ENCODE assay signal across 32 cellular contexts in the genomic region with DNA sequence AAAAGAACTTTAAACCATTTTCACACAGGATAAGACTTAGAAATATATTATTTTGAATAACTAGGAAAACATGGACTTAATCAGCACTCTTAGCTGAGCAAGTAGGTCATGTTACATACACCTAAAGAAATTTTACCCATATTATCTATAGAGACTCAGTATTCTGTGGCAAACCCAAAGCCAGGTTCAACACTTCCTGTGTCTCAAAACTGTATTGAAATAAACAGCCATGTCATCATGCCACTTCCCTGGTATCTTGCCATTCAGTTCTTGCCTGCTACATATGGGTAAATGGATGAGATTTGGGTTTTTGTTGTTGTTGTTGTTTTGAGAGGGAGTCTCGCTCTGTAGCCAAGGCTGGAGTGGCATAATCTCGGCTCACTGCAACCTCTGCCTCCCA.
"Had no signal": no experiment of that assay in that cellular context is flagged by ENCODE, and none has a peak within 500 bp of the region (broad histone marks: within the 10 kb centered on the region; RNA-seq: fewer than 3 reads in every experiment).

No MANE protein-coding gene starts in this region.

- H3K27me3 ChIP-seq: adrenal gland, body of pancreas, gastroesophageal sphincter, ovary, stomach, thyroid gland, upper lobe of left lung, vagina had no signal

- H3K9me3 ChIP-seq: adrenal gland, body of pancreas, gastroesophageal sphincter, ovary, thyroid gland, vagina had no signal

- DNase-seq: activated CD4-positive, alpha-beta T cell treated with anti-CD3 and anti-CD28 coated beads for 1 hour; activated CD4-positive, alpha-beta T cell treated with anti-CD3 and anti-CD28 coated beads, Interleukin-2, amount 50 U/mL, for 48 hours; activated CD8-positive, alpha-beta memory T cell treated with anti-CD3 and anti-CD28 coated beads for 24 hours; activated CD8-positive, alpha-beta memory T cell treated with anti-CD3 and anti-CD28 coated beads, Interleukin-2, amount 50 U/mL, for 4 hours; activated naive CD4-positive, alpha-beta T cell; activated naive CD8-positive, alpha-beta T cell treated with anti-CD3 and anti-CD28 coated beads for 36 hours; activated T-cell treated with anti-CD3 and anti-CD28 coated beads, Interleukin-2, amount 50 U/mL, for 24 hours; adrenal gland; aorta; body of pancreas; effector memory CD4-positive, alpha-beta T cell; erythroblast; hippocampal formation; left cardiac atrium; left ventricle myocardium superior; mammary epithelial cell; ovary; retina; stimulated activated CD4-positive, alpha-beta T cell treated with anti-CD3 and anti-CD28 coated beads, Interleukin-12 subunit alpha, Interleukin-12 subunit beta, amount 100 ng/mL, for 4 hours; stimulated activated CD4-positive, alpha-beta T cell treated with anti-CD3 and anti-CD28 coated beads, Interleukin-4, amount 100 ng/mL, for 1 hour; stomach; SW 1271; T-helper 9 cell; thyroid gland; upper lobe of left lung had no signal

- H3K4me3 Mint-ChIP-seq: activated naive CD8-positive, alpha-beta T cell treated with anti-CD3 and anti-CD28 coated beads for 36 hours; activated T-cell treated with anti-CD3 and anti-CD28 coated beads, Interleukin-2, amount 50 U/mL, for 24 hours; nephron; T-helper 1 cell treated with Interleukin-12 subunit alpha and Interleukin-12 subunit beta and Interleukin-4 antibody, amounts not matched to agents 30 μg/mL and 1 μg/mL, for 36 hours had no signal

- H3K27ac Mint-ChIP-seq: activated naive CD8-positive, alpha-beta T cell treated with anti-CD3 and anti-CD28 coated beads for 36 hours; activated T-cell treated with anti-CD3 and anti-CD28 coated beads, Interleukin-2, amount 50 U/mL, for 24 hours; progenitor cell of endocrine pancreas; T-helper 1 cell treated with Interleukin-12 subunit alpha and Interleukin-12 subunit beta and Interleukin-4 antibody, amounts not matched to agents 30 μg/mL and 1 μg/mL, for 36 hours had no signal

- H3K27ac ChIP-seq: adrenal gland, body of pancreas, gastroesophageal sphincter, ovary, skin epidermis, stomach, thyroid gland, upper lobe of left lung, vagina had no signal

- H3K4me3 ChIP-seq: adrenal gland, body of pancreas, gastroesophageal sphincter, ovary, skin epidermis, stomach, thyroid gland, upper lobe of left lung, vagina had no signal

- ATAC-seq: body of pancreas, gastroesophageal sphincter, left cardiac atrium, left ventricle myocardium superior, sciatic nerve had no signal

- H3K4me1 ChIP-seq: body of pancreas, vagina had no signal

- H3K27me3 Mint-ChIP-seq: activated naive CD8-positive, alpha-beta T cell treated with anti-CD3 and anti-CD28 coated beads for 36 hours; activated T-cell treated with anti-CD3 and anti-CD28 coated beads, Interleukin-2, amount 50 U/mL, for 24 hours; progenitor cell of endocrine pancreas had no signal

- H3K36me3 ChIP-seq: adrenal gland, gastroesophageal sphincter, ovary, stomach, thyroid gland, upper lobe of left lung, vagina had no signal
